In genomic region chr10:34638405-34639054, GRCh38 we compare ENCODE assay signal across 8 cellular contexts.
A peak's percentile ranks its signal among the peaks of the same experiment; 100 is the strongest.
DNase-seq lines count a peak whose midpoint lies in the region; ATAC-seq and TF ChIP-seq lines count a peak whose summit lies in the region.

No MANE protein-coding gene starts in this region.

- H3K36me3 ChIP-seq in BE2C: no peaks in the 10 kb centered on the region
- H3K36me3 ChIP-seq in cardiac muscle cell: no peaks in the 10 kb centered on the region

- H3K4me1 Mint-ChIP-seq in activated naive CD8-positive, alpha-beta T cell treated with anti-CD3 and anti-CD28 coated beads for 36 hours: peaks cover 8% of the 10 kb centered on the region

- H3K4me3 ChIP-seq in BE2C (ENCODE audit: low read depth, low read length): no peak overlapping the region
- no peak overlapping the region for H3K4me3 ChIP-seq in cardiac muscle cell

- no peaks in the 10 kb centered on the region for H3K36me3 Mint-ChIP-seq in activated naive CD8-positive, alpha-beta T cell treated with anti-CD3 and anti-CD28 coated beads for 36 hours

- no peak overlapping the region for H3K27ac ChIP-seq in cardiac muscle cell

- H3K27me3 Mint-ChIP-seq in activated naive CD8-positive, alpha-beta T cell treated with anti-CD3 and anti-CD28 coated beads for 36 hours: peaks cover 10% of the 10 kb centered on the region

- H3K4me1 ChIP-seq in BE2C (peaks cover 3% of the 10 kb centered on the region; the same call in 1 of the 2 replicates), cardiac muscle cell (ENCODE audit: low read depth) (peaks cover 3% of the 10 kb centered on the region)

- H3K9me3 ChIP-seq in BE2C (no peaks in the 10 kb centered on the region), cardiac muscle cell (ENCODE audit: low read depth) (no peaks in the 10 kb centered on the region)

- TF ChIP-seq CTCF in BE2C (IDR thresholded peaks at IDR 0.05; ENCODE audit: low read depth, low read length) (peak; percentile 93), cardiac muscle cell (IDR thresholded peaks at IDR 0.05; ENCODE audit: low read depth, low read length) (peak; percentile 85)

- no peak overlapping the region for H3K4me3 Mint-ChIP-seq in activated naive CD8-positive, alpha-beta T cell treated with anti-CD3 and anti-CD28 coated beads for 36 hours

- no peaks in the 10 kb centered on the region for H3K9me3 Mint-ChIP-seq in activated naive CD8-positive, alpha-beta T cell treated with anti-CD3 and anti-CD28 coated beads for 36 hours

- no peak overlapping the region for H3K27ac Mint-ChIP-seq in activated naive CD8-positive, alpha-beta T cell treated with anti-CD3 and anti-CD28 coated beads for 36 hours

- DNase-seq in BE2C (peak; percentile 79), LHCN-M2 (ENCODE audit: low read depth) (peak; percentile 78), cardiac muscle cell (ENCODE audit: low read depth in 1 of 2, low spot score in 1 of 2) (peak; percentile 71 to 94), pulmonary artery endothelial cell (ENCODE audit: low read depth, low spot score) (peak; percentile 63), cerebellar nuclear complex (lab: John Stamatoyannopoulos, UW) (no peak)
- DNase-seq in activated naive CD8-positive, alpha-beta T cell treated with anti-CD3 and anti-CD28 coated beads for 36 hours: peak; percentile 55

- peak; percentile 46 for ATAC-seq in GM18909 (IDR thresholded peaks at IDR 0.05; ENCODE audit: poor library complexity, unreplicated experiment)
- ATAC-seq in SK-N-SH treated with all-trans-retinoic acid at 6 μM for 48 hours: peak; percentile 82

- H3K27me3 ChIP-seq in BE2C: no peaks in the 10 kb centered on the region
- no peaks in the 10 kb centered on the region for H3K27me3 ChIP-seq in cardiac muscle cell

TF ChIP-seq in SK-N-SH treated with all-trans-retinoic acid at 6 μM for 48 hours, 23 proteins besides CTCF, POLR2A, EP300 and RAD21:
- TF ChIP-seq ESRRG (CRISPR knock-in tag; IDR thresholded peaks at IDR 0.05) (no peak), ISL1 (CRISPR knock-in tag; IDR thresholded peaks at IDR 0.05) (peak; percentile 24)
TF ChIP-seq in SK-N-SH treated with all-trans-retinoic acid at 6 μM for 48 hours: peak in this region for 1.

Comparison
In these comparisons a context has a peak if more than half of its experiments do, and no peak if none do; other contexts are left out.
1. DNase-seq: peak in BE2C (single experiment), LHCN-M2 (single experiment), activated naive CD8-positive, alpha-beta T cell treated with anti-CD3 and anti-CD28 coated beads for 36 hours (single experiment), cardiac muscle cell (2 of 2) and pulmonary artery endothelial cell (single experiment); none in cerebellar nuclear complex (0 of 2).